Comparison of ENCODE assay signal across 19 cellular contexts in genomic region chr13:51005566-51005965, GRCh38.
"Had no signal": no experiment of that assay in that cellular context is flagged by ENCODE, and none has a peak within 500 bp of the region (broad histone marks: within the 10 kb centered on the region; RNA-seq: fewer than 3 reads in every experiment).

No MANE protein-coding gene starts in this region.

- H3K4me3 Mint-ChIP-seq: activated CD4-positive, alpha-beta T cell treated with anti-CD3 and anti-CD28 coated beads, Interleukin-2, amount 10 ng/mL, durations not matched to agents 7 days and 5 days; activated CD8-positive, alpha-beta T cell treated with anti-CD3 and anti-CD28 coated beads, Interleukin-2, amount 10 ng/mL, durations not matched to agents 7 days and 5 days; activated T-cell treated with anti-CD3 and anti-CD28 coated beads, Interleukin-2, amount 50 U/mL, for 4 hours; immature natural killer cell; natural killer cell treated with Interleukin-12 subunit alpha and Interleukin-12 subunit beta and Interleukin-15 and Interleukin-18, amount 100 ng/mL, for 72 hours; stimulated activated naive CD8-positive, alpha-beta T cell treated with anti-CD3 and anti-CD28 coated beads, Interleukin-15, amount 100 ng/mL, for 72 hours; T-helper 1 cell treated with Interleukin-12 subunit alpha and Interleukin-12 subunit beta and Interleukin-4 antibody, amounts not matched to agents 30 μg/mL and 1 μg/mL, for 36 hours had no signal

- H3K36me3 Mint-ChIP-seq: immature natural killer cell; natural killer cell treated with Interleukin-12 subunit alpha and Interleukin-12 subunit beta and Interleukin-15 and Interleukin-18, amount 100 ng/mL, for 72 hours had no signal

- ATAC-seq: activated CD4-positive, CD25-positive, alpha-beta regulatory T cell treated with anti-CD3 and anti-CD28 coated beads, Interleukin-2, amount 50 U/mL, for 24 hours; activated CD8-positive, alpha-beta T cell treated with anti-CD3 and anti-CD28 coated beads, Interleukin-2, amount 10 ng/mL, durations not matched to agents 7 days and 5 days; activated T-cell treated with anti-CD3 and anti-CD28 coated beads, Interleukin-2, amount 50 U/mL, for 4 hours; natural killer cell treated with Interleukin-12 subunit alpha and Interleukin-12 subunit beta and Interleukin-15 and Interleukin-18, amount 100 ng/mL, for 72 hours; stimulated activated naive CD8-positive, alpha-beta T cell treated with anti-CD3 and anti-CD28 coated beads, Interleukin-15, amount 100 ng/mL, for 72 hours had no signal

- H3K4me3 ChIP-seq: heart right ventricle, prostate gland, right atrium auricular region, SJSA1, testis had no signal

- H3K9me3 ChIP-seq: heart right ventricle, prostate gland, right atrium auricular region, SJSA1, testis had no signal

- H3K27ac Mint-ChIP-seq: activated CD4-positive, alpha-beta T cell treated with anti-CD3 and anti-CD28 coated beads, Interleukin-2, amount 10 ng/mL, durations not matched to agents 7 days and 5 days; activated CD8-positive, alpha-beta T cell treated with anti-CD3 and anti-CD28 coated beads, Interleukin-2, amount 10 ng/mL, durations not matched to agents 7 days and 5 days; immature natural killer cell; natural killer cell treated with Interleukin-12 subunit alpha and Interleukin-12 subunit beta and Interleukin-15 and Interleukin-18, amount 100 ng/mL, for 72 hours; stimulated activated naive CD8-positive, alpha-beta T cell treated with anti-CD3 and anti-CD28 coated beads, Interleukin-15, amount 100 ng/mL, for 72 hours; T-helper 1 cell treated with Interleukin-12 subunit alpha and Interleukin-12 subunit beta and Interleukin-4 antibody, amounts not matched to agents 30 μg/mL and 1 μg/mL, for 36 hours had no signal

- H3K4me1 ChIP-seq: SJSA1, testis had no signal

- H3K27me3 ChIP-seq: right atrium auricular region, SJSA1, testis had no signal

- H3K9me3 Mint-ChIP-seq: activated CD4-positive, alpha-beta T cell treated with anti-CD3 and anti-CD28 coated beads, Interleukin-2, amount 10 ng/mL, durations not matched to agents 7 days and 5 days; activated T-cell treated with anti-CD3 and anti-CD28 coated beads, Interleukin-2, amount 50 U/mL, for 4 hours; immature natural killer cell; natural killer cell treated with Interleukin-12 subunit alpha and Interleukin-12 subunit beta and Interleukin-15 and Interleukin-18, amount 100 ng/mL, for 72 hours; stimulated activated naive CD8-positive, alpha-beta T cell treated with anti-CD3 and anti-CD28 coated beads, Interleukin-15, amount 100 ng/mL, for 72 hours; T-helper 1 cell treated with Interleukin-12 subunit alpha and Interleukin-12 subunit beta and Interleukin-4 antibody, amounts not matched to agents 30 μg/mL and 1 μg/mL, for 36 hours had no signal

- H3K36me3 ChIP-seq: heart right ventricle, prostate gland, right atrium auricular region, SJSA1 had no signal

- H3K4me1 Mint-ChIP-seq: activated CD4-positive, alpha-beta T cell treated with anti-CD3 and anti-CD28 coated beads, Interleukin-2, amount 10 ng/mL, durations not matched to agents 7 days and 5 days; immature natural killer cell; stimulated activated naive CD8-positive, alpha-beta T cell treated with anti-CD3 and anti-CD28 coated beads, Interleukin-15, amount 100 ng/mL, for 72 hours had no signal

- H3K27ac ChIP-seq: prostate gland, SJSA1, testis had no signal

- DNase-seq: activated CD4-positive, alpha-beta T cell treated with anti-CD3 and anti-CD28 coated beads, Interleukin-2, amount 10 ng/mL, durations not matched to agents 7 days and 5 days; activated CD8-positive, alpha-beta T cell treated with anti-CD3 and anti-CD28 coated beads, Interleukin-2, amount 10 ng/mL, durations not matched to agents 7 days and 5 days; activated effector memory CD4-positive, alpha-beta T cell treated with Interleukin-2 at 50 U/mL for 16 hours; activated naive CD4-positive, alpha-beta T cell treated with anti-CD3 and anti-CD28 coated beads, Interleukin-2, amount 50 U/mL, for 16 hours; activated T-cell treated with anti-CD3 and anti-CD28 coated beads, Interleukin-2, amount 50 U/mL, for 4 hours; central memory CD4-positive, alpha-beta T cell; cortex of kidney; heart right ventricle; immature natural killer cell; stimulated activated CD4-positive, alpha-beta T cell treated with anti-CD3 and anti-CD28 coated beads, Interleukin-15, amount 100 ng/mL, for 24 hours; stimulated activated CD4-positive, alpha-beta T cell treated with anti-CD3 and anti-CD28 coated beads, Interleukin-4, amount 100 ng/mL, for 1 hour; stimulated activated naive CD8-positive, alpha-beta T cell treated with anti-CD3 and anti-CD28 coated beads, Interleukin-15, amount 100 ng/mL, for 72 hours; testis had no signal
